ENCODE assay signal across 1 cellular context in genomic region chr1:76830373-76830772, GRCh38.
TF ChIP-seq lines count a peak whose summit lies in the region.

No MANE protein-coding gene starts in this region.

TF ChIP-seq in SK-N-SH, 30 proteins besides CTCF, POLR2A, EP300 and RAD21 (continued from another document):
- no peak for TF ChIP-seq USF2 (IDR thresholded peaks at IDR 0.05; ENCODE audit: borderline replicate concordance, low read depth, low read length)
- no peak for TF ChIP-seq USF1 (IDR thresholded peaks at IDR 0.05; ENCODE audit: borderline replicate concordance, low read depth)
- no peak for TF ChIP-seq ELF1 (IDR thresholded peaks at IDR 0.05)
- TF ChIP-seq SIN3A (IDR thresholded peaks at IDR 0.05; ENCODE audit: borderline replicate concordance, low read depth, low read length) = no peak
- TF ChIP-seq EZH2phosphoT487 (IDR thresholded peaks at IDR 0.05; ENCODE audit: borderline replicate concordance, low read depth) = no peak
- TF ChIP-seq, protein P1, sequence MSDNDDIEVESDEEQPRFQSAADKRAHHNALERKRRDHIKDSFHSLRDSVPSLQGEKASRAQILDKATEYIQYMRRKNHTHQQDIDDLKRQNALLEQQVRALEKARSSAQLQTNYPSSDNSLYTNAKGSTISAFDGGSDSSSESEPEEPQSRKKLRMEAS (IDR thresholded peaks at IDR 0.05; ENCODE audit: low read depth) = no peak
- TF ChIP-seq MEF2A (IDR thresholded peaks at IDR 0.05; ENCODE audit: borderline replicate concordance, low read depth) = no peak
- no peak for TF ChIP-seq RFX5 (IDR thresholded peaks at IDR 0.05; ENCODE audit: low read length)
- no peak for TF ChIP-seq FOSL2 (IDR thresholded peaks at IDR 0.05; ENCODE audit: borderline replicate concordance, low read depth)
